24 cellular contexts compared by ENCODE assay signal in the genomic region with DNA sequence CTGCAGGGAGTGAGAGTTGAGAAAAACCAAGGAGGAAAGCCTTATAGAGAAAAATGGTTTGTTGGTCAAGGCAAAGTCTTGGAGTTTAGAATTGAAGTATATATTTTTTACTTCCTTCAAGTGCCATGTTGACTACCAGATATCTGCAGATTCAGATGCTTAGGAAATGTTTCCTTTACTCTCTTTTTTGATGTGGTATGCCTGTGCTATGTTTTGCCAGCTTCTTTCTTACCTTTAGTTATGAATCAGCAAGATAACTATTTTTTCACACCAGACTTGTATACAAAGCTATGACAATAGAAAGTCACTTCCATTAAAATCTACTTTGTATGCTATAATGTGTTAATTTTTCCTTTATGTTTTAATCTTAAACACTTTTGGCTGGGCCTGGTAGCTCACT. TPM values are rescaled to one million over a fixed set of nuclear protein-coding genes. Genes with fewer than 3 reads are reported as not detected.
DNase-seq lines count a peak whose midpoint lies in the region; TF ChIP-seq lines count a peak whose summit lies in the region.
"Had no signal": no experiment of that assay in that cellular context is flagged by ENCODE, and none has a peak within 500 bp of the region (broad histone marks: within the 10 kb centered on the region; RNA-seq: fewer than 3 reads in every experiment).

No MANE protein-coding gene starts in this region.

- no peak for TF ChIP-seq EP300 in suprapubic skin (IDR thresholded peaks at IDR 0.05)

- intact Hi-C loops in activated T-helper 1 cell treated with anti-CD3 and anti-CD28 coated beads, Interleukin-12 subunit alpha, Interleukin-12 subunit beta, Interleukin-2, Interleukin-4 antibody, amounts not matched to agents 30 ng/mL and 10 ng/mL and 1 ng/mL, durations not matched to agents 14 hours and 24 hours and 36 hours (cut with micrococcal nuclease) = loop anchor here (5.0 to 10.0 kb wide), 5 partner anchors 89 to 1553 kb away; a partner anchor contains a TSS
- intact Hi-C loops in ascending aorta (cut with DNase I) = loop anchor here (5.0 to 10.0 kb wide), 3 partner anchors 423 to 1597 kb away; a partner anchor contains a TSS

- no peaks in the 10 kb centered on the region for H3K27me3 ChIP-seq in BLaER1
- H3K27me3 ChIP-seq in BLaER1 treated with 17β-estradiol and CSF1 and Interleukin-3, amounts not matched to agents 10 nM and 100 nM = no peaks in the 10 kb centered on the region
- no peaks in the 10 kb centered on the region for H3K27me3 ChIP-seq in OCI-LY1 (ENCODE audit: insufficient read depth, low read length)
- H3K27me3 ChIP-seq in ascending aorta = no peaks in the 10 kb centered on the region
- no peaks in the 10 kb centered on the region for H3K27me3 ChIP-seq in suprapubic skin
- H3K27me3 ChIP-seq: body of pancreas, dorsolateral prefrontal cortex, gastrocnemius medialis, uterus had no signal

- H4K20me1 ChIP-seq in BLaER1 (peaks cover 37% of the 10 kb centered on the region; the same call in 1 of the 2 replicates), OCI-LY1 (ENCODE audit: insufficient read depth, low read length) (no peaks in the 10 kb centered on the region)
- peaks cover 3 to 70% (median 48%) of the 10 kb centered on the region in 11 experiments; a peak in 15 of 22 replicates for H4K20me1 ChIP-seq in BLaER1 treated with 17β-estradiol and CSF1 and Interleukin-3, amounts not matched to agents 10 nM and 100 nM

- peaks cover 12% of the 10 kb centered on the region for H3K9me3 ChIP-seq in BLaER1
- peaks cover 4 to 13% (median 12%) of the 10 kb centered on the region in 11 experiments for H3K9me3 ChIP-seq in BLaER1 treated with 17β-estradiol and CSF1 and Interleukin-3, amounts not matched to agents 10 nM and 100 nM (replicated peaks in 1 of 11)
- no peaks in the 10 kb centered on the region for H3K9me3 ChIP-seq in OCI-LY1 (ENCODE audit: low read length)
- H3K9me3 ChIP-seq in ascending aorta = no peaks in the 10 kb centered on the region
- no peaks in the 10 kb centered on the region for H3K9me3 ChIP-seq in suprapubic skin
- H3K9me3 ChIP-seq: body of pancreas, gastrocnemius medialis, thoracic aorta, uterus had no signal

- H3K36me3 ChIP-seq in BLaER1 = peaks cover 7% of the 10 kb centered on the region; the same call in 1 of the 2 replicates
- peaks cover 0 to 15% (median 8%) of the 10 kb centered on the region in 11 experiments; a peak in 4 of 22 replicates for H3K36me3 ChIP-seq in BLaER1 treated with 17β-estradiol and CSF1 and Interleukin-3, amounts not matched to agents 10 nM and 100 nM
- no peaks in the 10 kb centered on the region for H3K36me3 ChIP-seq in OCI-LY1 (ENCODE audit: insufficient read depth, low read length)
- no peaks in the 10 kb centered on the region for H3K36me3 ChIP-seq in ascending aorta
- no peaks in the 10 kb centered on the region for H3K36me3 ChIP-seq in suprapubic skin
- H3K36me3 ChIP-seq: gastrocnemius medialis, thoracic aorta, uterus had no signal

- TF ChIP-seq CTCF in OCI-LY1 (IDR thresholded peaks at IDR 0.05; ENCODE audit: low read length) (no peak), ascending aorta (IDR thresholded peaks at IDR 0.05) (no peak), suprapubic skin (IDR thresholded peaks at IDR 0.05) (no peak)

- H3K27ac ChIP-seq in BLaER1 = no peak overlapping the region
- no peak overlapping the region for H3K27ac ChIP-seq in BLaER1 treated with 17β-estradiol and CSF1 and Interleukin-3, amounts not matched to agents 10 nM and 100 nM
- H3K27ac ChIP-seq in OCI-LY1 (ENCODE audit: low read depth, low read length, poor library complexity, severe bottlenecking) = peak overlapping the region; percentile 32
- no peak overlapping the region for H3K27ac ChIP-seq in ascending aorta
- no peak overlapping the region for H3K27ac ChIP-seq in suprapubic skin
- H3K27ac ChIP-seq: body of pancreas, dorsolateral prefrontal cortex, gastrocnemius medialis, thoracic aorta, uterus had no signal

- H3K4me1 Mint-ChIP-seq in activated T-helper 1 cell treated with anti-CD3 and anti-CD28 coated beads, Interleukin-12 subunit alpha, Interleukin-12 subunit beta, Interleukin-2, Interleukin-4 antibody, amounts not matched to agents 30 ng/mL and 10 ng/mL and 1 ng/mL, durations not matched to agents 14 hours and 24 hours and 36 hours (ENCODE audit: low read depth) = peaks cover 72% of the 10 kb centered on the region

- H3F3A ChIP-seq in OCI-LY1 (ENCODE audit: insufficient read depth, low read length) = no peaks in the 10 kb centered on the region

- H3K27ac Mint-ChIP-seq in activated T-helper 1 cell treated with anti-CD3 and anti-CD28 coated beads, Interleukin-12 subunit alpha, Interleukin-12 subunit beta, Interleukin-2, Interleukin-4 antibody, amounts not matched to agents 30 ng/mL and 10 ng/mL and 1 ng/mL, durations not matched to agents 14 hours and 24 hours and 36 hours = peak overlapping the region; percentile 80
- H3K27ac Mint-ChIP-seq: WTC11 had no signal

- no peak for DNase-seq in activated T-helper 1 cell treated with anti-CD3 and anti-CD28 coated beads, Interleukin-12 subunit alpha, Interleukin-12 subunit beta, Interleukin-2, Interleukin-4 antibody, amounts not matched to agents 30 ng/mL and 10 ng/mL and 1 ng/mL, durations not matched to agents 14 hours and 24 hours and 36 hours (ENCODE audit: low spot score)
- DNase-seq in ascending aorta (ENCODE audit: low spot score in 2 of 2) (no peak), suprapubic skin (ENCODE audit: low spot score in 2 of 2) (no peak), HEK293T (ENCODE audit: extremely low spot score) (no peak)
- DNase-seq: activated T-cell treated with anti-CD3 and anti-CD28 coated beads, Interleukin-2, amount 50 U/mL, for 48 hours; body of pancreas; cerebellar nuclear complex; dorsolateral prefrontal cortex; gastrocnemius medialis; hippocampal formation; immature natural killer cell; KG1; MM.1S; NCI-H2029; NCI-H524 treated with DMSO at 0.1 percent for 48 hours; NK-92 treated with Interleukin-12 subunit alpha and Interleukin-12 subunit beta, amount 100 ng/mL, for 24 hours; SHP77; stimulated activated CD4-positive, alpha-beta T cell treated with anti-CD3 and anti-CD28 coated beads, Interleukin-15, amount 100 ng/mL, for 24 hours; uterus had no signal

- H3K79me2 ChIP-seq in OCI-LY1 (ENCODE audit: insufficient read depth, low read length) = peaks cover 79% of the 10 kb centered on the region

- H3K9me3 Mint-ChIP-seq in activated T-helper 1 cell treated with anti-CD3 and anti-CD28 coated beads, Interleukin-12 subunit alpha, Interleukin-12 subunit beta, Interleukin-2, Interleukin-4 antibody, amounts not matched to agents 30 ng/mL and 10 ng/mL and 1 ng/mL, durations not matched to agents 14 hours and 24 hours and 36 hours = no peaks in the 10 kb centered on the region
- H3K9me3 Mint-ChIP-seq: immature natural killer cell had no signal

- H3K4me1 ChIP-seq in BLaER1 (peaks cover 74% of the 10 kb centered on the region), OCI-LY1 (ENCODE audit: insufficient read depth, low read length, severe bottlenecking) (peaks cover 86% of the 10 kb centered on the region), ascending aorta (peaks cover 0 to 6% of the 10 kb centered on the region in 2 donors), suprapubic skin (peaks cover 20% of the 10 kb centered on the region)
- peaks cover 49 to 88% (median 71%) of the 10 kb centered on the region in 10 experiments for H3K4me1 ChIP-seq in BLaER1 treated with 17β-estradiol and CSF1 and Interleukin-3, amounts not matched to agents 10 nM and 100 nM
- H3K4me1 ChIP-seq: uterus had no signal

- no peak overlapping the region for H2AFZ ChIP-seq in OCI-LY1 (ENCODE audit: low read length)

- no peaks in the 10 kb centered on the region for H3K9me2 ChIP-seq in OCI-LY1 (ENCODE audit: low read depth, low read length)

- CTCF ChIA-PET in HEK293T (lab: Yijun Ruan, JAX) = interaction anchor here (0.7 kb wide), 1 partner anchor 30 kb away, joined by 3 read pairs; no protein-coding TSS in a partner anchor

- H3K9ac ChIP-seq in BLaER1 (no peak overlapping the region), OCI-LY1 (ENCODE audit: low read length) (no peak overlapping the region)
- no peak overlapping the region for H3K9ac ChIP-seq in BLaER1 treated with 17β-estradiol and CSF1 and Interleukin-3, amounts not matched to agents 10 nM and 100 nM

- H3K27me3 Mint-ChIP-seq in activated T-helper 1 cell treated with anti-CD3 and anti-CD28 coated beads, Interleukin-12 subunit alpha, Interleukin-12 subunit beta, Interleukin-2, Interleukin-4 antibody, amounts not matched to agents 30 ng/mL and 10 ng/mL and 1 ng/mL, durations not matched to agents 14 hours and 24 hours and 36 hours (ENCODE audit: insufficient read depth) = no peaks in the 10 kb centered on the region

- H3K4me3 ChIP-seq in BLaER1 (no peak overlapping the region), OCI-LY1 (ENCODE audit: low read depth, low read length, poor library complexity, severe bottlenecking) (no peak overlapping the region), ascending aorta (no peak overlapping the region), suprapubic skin (no peak overlapping the region)
- no peak overlapping the region for H3K4me3 ChIP-seq in BLaER1 treated with 17β-estradiol and CSF1 and Interleukin-3, amounts not matched to agents 10 nM and 100 nM
- H3K4me3 ChIP-seq: body of pancreas, dorsolateral prefrontal cortex, gastrocnemius medialis, thoracic aorta, uterus had no signal

- TF ChIP-seq POLR2A in suprapubic skin (IDR thresholded peaks at IDR 0.05) = no peak

- peak overlapping the region; percentile 60 for H3K4me3 Mint-ChIP-seq in activated T-helper 1 cell treated with anti-CD3 and anti-CD28 coated beads, Interleukin-12 subunit alpha, Interleukin-12 subunit beta, Interleukin-2, Interleukin-4 antibody, amounts not matched to agents 30 ng/mL and 10 ng/mL and 1 ng/mL, durations not matched to agents 14 hours and 24 hours and 36 hours
- H3K4me3 Mint-ChIP-seq: WTC11 had no signal

- POLR2A ChIA-PET in HEK293T (lab: Yijun Ruan, JAX) = interaction anchor here (0.9 kb wide), 1 partner anchor 17 kb away, joined by 3 read pairs; no protein-coding TSS in a partner anchor

- peaks cover 18% of the 10 kb centered on the region for H3K36me3 Mint-ChIP-seq in activated T-helper 1 cell treated with anti-CD3 and anti-CD28 coated beads, Interleukin-12 subunit alpha, Interleukin-12 subunit beta, Interleukin-2, Interleukin-4 antibody, amounts not matched to agents 30 ng/mL and 10 ng/mL and 1 ng/mL, durations not matched to agents 14 hours and 24 hours and 36 hours (ENCODE audit: low read depth)
- H3K36me3 Mint-ChIP-seq: immature natural killer cell had no signal

- H3K4me2 ChIP-seq in BLaER1 (peak overlapping the region; percentile 26), OCI-LY1 (ENCODE audit: low read length) (peak overlapping the region; percentile 19; the same call in 1 of the 2 replicates)
- peak overlapping the region in 8 of 11 experiments; percentile 4 to 94 (median 54); a peak in 10 of 22 replicates for H3K4me2 ChIP-seq in BLaER1 treated with 17β-estradiol and CSF1 and Interleukin-3, amounts not matched to agents 10 nM and 100 nM

RNA-seq across cellular contexts. Expression of a gene that starts 3.6 kb away (rescaled TPM):
- 20.0 and 20.1 TPM in 2 replicates for total RNA-seq in activated T-helper 1 cell treated with anti-CD3 and anti-CD28 coated beads, Interleukin-12 subunit alpha, Interleukin-12 subunit beta, Interleukin-2, Interleukin-4 antibody, amounts not matched to agents 30 ng/mL and 10 ng/mL and 1 ng/mL, durations not matched to agents 14 hours and 24 hours and 36 hours
- 3.1 TPM for total RNA-seq in ascending aorta
- 10 to 100 TPM in 1 of 4 donors, 1 to 10 TPM in 3; 7.9 to 17.5 (median 9.7) TPM for total RNA-seq in suprapubic skin
